In genomic region chr17:77433385-77434135, GRCh38 we compare ENCODE assay signal across 8 cellular contexts.
DNase-seq lines count a peak whose midpoint lies in the region; ATAC-seq and TF ChIP-seq lines count a peak whose summit lies in the region.

No MANE protein-coding gene starts in this region.

- H3K79me1 ChIP-seq in IMR-90 (ENCODE audit: low read depth in 1 of 2, low read length in 2 of 2), result peaks cover 48 to 96% of the 10 kb centered on the region in 2 experiments

- H3K27me3 Mint-ChIP-seq in nephron progenitor cell (ENCODE audit: low read depth, poor library complexity), result peaks cover 4% of the 10 kb centered on the region

- H3K36me3 Mint-ChIP-seq in nephron progenitor cell (ENCODE audit: low read depth), result no peaks in the 10 kb centered on the region

- peak overlapping the region; percentile 78 for H3K14ac ChIP-seq in IMR-90 (replicated peaks; ENCODE audit: low read depth, low read length)

- H3K79me2 ChIP-seq in DND-41 (ENCODE audit: insufficient read depth, low read length), result peaks cover 99% of the 10 kb centered on the region

- in situ Hi-C loops in IMR-90 (cut with MboI; ENCODE audit: low sequenced_read_pairs), result no loop called here

- H2AK5ac ChIP-seq in IMR-90 (ENCODE audit: low read depth, low read length), result peak overlapping the region; percentile 74

- no peak for TF ChIP-seq RAD21 in IMR-90 (IDR thresholded peaks at IDR 0.05; ENCODE audit: low read length)

- no peak overlapping the region for H3K27ac Mint-ChIP-seq in nephron progenitor cell

- no peak overlapping the region for H3K4me3 ChIP-seq in DND-41 (ENCODE audit: low read depth in 1 of 2, low read length in 2 of 2)
- no peak overlapping the region for H3K4me3 ChIP-seq in IMR-90 (ENCODE audit: insufficient read depth, low read depth, low read length)
- peak overlapping the region; percentile 12 for H3K4me3 ChIP-seq in coronary artery
- no peak overlapping the region for H3K4me3 ChIP-seq in WERI-Rb-1 (ENCODE audit: low read depth, low read length)

- dilution Hi-C loops in IMR-90 (cut with HindIII; ENCODE audit: low sequenced_read_pairs, unreplicated experiment), result no loop called here

- peak overlapping the region; percentile 84 for H3K4ac ChIP-seq in IMR-90 (ENCODE audit: low read depth, low read length)

- H3K9me3 Mint-ChIP-seq in nephron progenitor cell, result no peaks in the 10 kb centered on the region

- H3K4me1 ChIP-seq in DND-41 (ENCODE audit: insufficient read depth, low read length), result peaks cover 92% of the 10 kb centered on the region
- peaks cover 66% of the 10 kb centered on the region for H3K4me1 ChIP-seq in IMR-90 (ENCODE audit: control insufficient read depth, insufficient read depth, low read length)

- peak overlapping the region; percentile 57 for H2BK5ac ChIP-seq in IMR-90 (ENCODE audit: low read depth, low read length, poor library complexity, severe bottlenecking)

- no peak for TF ChIP-seq POLR2A in IMR-90 (IDR thresholded peaks at IDR 0.05; ENCODE audit: low read depth, low read length)

- WGBS in IMR-90 (ENCODE audit: extremely low coverage in 2 of 2, insufficient read length in 1 of 2), 2 experiments, result 30% methylated on average over 6 of the region's 27 CpGs; no CpG with 5 or more reads in 1 of the 2 experiments

- H3K4me2 ChIP-seq in DND-41 (ENCODE audit: insufficient read depth, low read length) (no peak overlapping the region; the same call in 1 of the 2 replicates), IMR-90 (ENCODE audit: low read depth, low read length) (peak overlapping the region; percentile 11; the same call in 1 of the 2 replicates)

- peak overlapping the region; percentile 60 for H2AK9ac ChIP-seq in IMR-90 (replicated peaks; ENCODE audit: low read depth, low read length, poor library complexity)

- no peak overlapping the region; the same call in 1 of the 2 replicates for H3K18ac ChIP-seq in IMR-90 (ENCODE audit: low read depth, low read length)

- H2AFZ ChIP-seq in DND-41 (ENCODE audit: low read depth, low read length), result no peak overlapping the region
- peak overlapping the region; percentile 9 for H2AFZ ChIP-seq in IMR-90 (replicated peaks; ENCODE audit: low read length, poor library complexity)

- no peaks in the 10 kb centered on the region for H3K27me3 ChIP-seq in DND-41 (ENCODE audit: insufficient read depth, low read length, poor library complexity)
- H3K27me3 ChIP-seq in IMR-90 (ENCODE audit: control insufficient read depth, insufficient read depth, low read length), result no peaks in the 10 kb centered on the region
- no peaks in the 10 kb centered on the region for H3K27me3 ChIP-seq in WERI-Rb-1 (ENCODE audit: insufficient read depth, low read depth, severe bottlenecking)

- H3K23ac ChIP-seq in IMR-90 (ENCODE audit: low read depth, low read length), result peak overlapping the region; percentile 52; the same call in 1 of the 2 replicates

- intact Hi-C loops in IMR-90 (cut with micrococcal nuclease), result loop anchor here (5.0 kb wide), 1 partner anchor 579 kb away; no protein-coding TSS in a partner anchor

- TF ChIP-seq CTCF in DND-41 (IDR thresholded peaks at IDR 0.05; ENCODE audit: borderline replicate concordance, extremely low read depth, low read length, poor library complexity, severe bottlenecking), result no peak
- no peak for TF ChIP-seq CTCF in IMR-90 (conservative IDR thresholded peaks at IDR 0.05; ENCODE audit: low read depth, low read length)
- TF ChIP-seq CTCF in coronary artery (IDR thresholded peaks at IDR 0.05), result no peak
- TF ChIP-seq CTCF in nephron progenitor cell (IDR thresholded peaks at IDR 0.05), result no peak
- TF ChIP-seq CTCF in WERI-Rb-1 (IDR thresholded peaks at IDR 0.05; ENCODE audit: low read depth, low read length), result no peak

- H3K9me1 ChIP-seq in IMR-90 (ENCODE audit: insufficient read depth, low read length), result peaks cover 42% of the 10 kb centered on the region

- H3K27ac ChIP-seq in DND-41 (ENCODE audit: low read length) (peak overlapping the region; percentile 99), IMR-90 (ENCODE audit: insufficient read depth, low read length) (peak overlapping the region; percentile 58), coronary artery (no peak overlapping the region), WERI-Rb-1 (no peak overlapping the region)

- no TSS peak for BruUV-seq in IMR-90 (replicated peaks; lab: Mats Ljungman, UMichigan)

- DNase-seq in DND-41 (no peak), IMR-90 (peak; percentile 82), coronary artery (ENCODE audit: low spot score) (no peak), nephron progenitor cell (peak; percentile 50), putamen (ENCODE audit: low spot score) (no peak), NCI-H1417 (lab: John Stamatoyannopoulos, UW) (no peak), WERI-Rb-1 (no peak)

- ATAC-seq in DND-41 (ENCODE audit: insufficient read depth, low read depth), result no peak
- peak; percentile 15 for ATAC-seq in IMR-90 (ENCODE audit: low read depth)
- no peak for ATAC-seq in HG02885 (IDR thresholded peaks at IDR 0.05; ENCODE audit: poor library complexity, unreplicated experiment)

- peaks cover 93% of the 10 kb centered on the region for H3K4me1 Mint-ChIP-seq in nephron progenitor cell

- H2BK20ac ChIP-seq in IMR-90 (ENCODE audit: low read depth, low read length), result no peak overlapping the region

- H2BK15ac ChIP-seq in IMR-90 (ENCODE audit: low read depth, low read length), result no peak overlapping the region; the same call in 2 of the 3 replicates

- H3K4me3 Mint-ChIP-seq in nephron progenitor cell, result peak overlapping the region; percentile 54

- H3K9ac ChIP-seq in DND-41 (ENCODE audit: low read depth, low read length) (peak overlapping the region; percentile 66; the same call in 1 of the 2 replicates), IMR-90 (ENCODE audit: low read depth, low read length) (no peak overlapping the region)

- H3K36me3 ChIP-seq in DND-41 (ENCODE audit: insufficient read depth, low read length), result peaks cover 47% of the 10 kb centered on the region
- peaks cover 19% of the 10 kb centered on the region; the same call in 1 of the 2 replicates for H3K36me3 ChIP-seq in IMR-90 (ENCODE audit: control insufficient read depth, insufficient read depth, low read length)
- H3K36me3 ChIP-seq in WERI-Rb-1, result peaks cover 28% of the 10 kb centered on the region

- peak overlapping the region; percentile 77 for H2BK120ac ChIP-seq in IMR-90 (ENCODE audit: low read depth, low read length)

- H3K9me3 ChIP-seq in DND-41 (ENCODE audit: insufficient read depth, low read length, severe bottlenecking), result no peaks in the 10 kb centered on the region
- no peaks in the 10 kb centered on the region for H3K9me3 ChIP-seq in IMR-90 (ENCODE audit: control insufficient read depth, insufficient read depth, low read length)
- peaks cover 1% of the 10 kb centered on the region for H3K9me3 ChIP-seq in WERI-Rb-1 (ENCODE audit: severe bottlenecking)

- H4K5ac ChIP-seq in IMR-90 (ENCODE audit: low read depth, low read length), result peak overlapping the region; percentile 5; the same call in 1 of the 2 replicates

- H3K56ac ChIP-seq in IMR-90 (ENCODE audit: extremely low read depth, insufficient read depth, low read length), result 0 out of 2 replicates have a peak overlapping the region, but pooled peaks have one; percentile 39

- H4K91ac ChIP-seq in IMR-90 (ENCODE audit: insufficient read depth, low read depth, low read length), result peak overlapping the region; percentile 80

- CTCF ChIA-PET in IMR-90 (lab: Yijun Ruan, JAX), result interaction anchor here (0.9 kb wide), 1 partner anchor 62 kb away, joined by 3 read pairs; no protein-coding TSS in a partner anchor

- H4K8ac ChIP-seq in IMR-90 (ENCODE audit: low read depth in 2 of 2, low read length in 2 of 2), result peak overlapping the region; percentile 15 to 48; a peak in 2 of 4 replicates

- POLR2A ChIA-PET in IMR-90 (lab: Charles Lee; ENCODE audit: unreplicated experiment), result no interaction called here

- H4K20me1 ChIP-seq in DND-41 (ENCODE audit: insufficient read depth, low read length) (no peaks in the 10 kb centered on the region), IMR-90 (ENCODE audit: insufficient read depth, low read length) (peaks cover 88% of the 10 kb centered on the region)

TF ChIP-seq in IMR-90, 13 proteins besides CTCF, POLR2A, EP300 and RAD21:
- TF ChIP-seq MXI1 (IDR thresholded peaks at IDR 0.05; ENCODE audit: borderline replicate concordance, low read depth, low read length) (peak; percentile 36; the same call in 1 of the 2 replicates), SMC3 (IDR thresholded peaks at IDR 0.05; ENCODE audit: low read depth, low read length) (peak; percentile 7; the same call in 1 of the 2 replicates), MAFK (IDR thresholded peaks at IDR 0.05; ENCODE audit: low read depth, low read length) (no peak), MAZ (IDR thresholded peaks at IDR 0.05; ENCODE audit: borderline replicate concordance, low read depth, low read length) (peak; percentile 74; the same call in 1 of the 2 replicates)
TF ChIP-seq in IMR-90: peak in this region for 3.

Comparison
In these comparisons a context has a peak if more than half of its experiments do, and no peak if none do; other contexts are left out.
1. DNase-seq: peak in IMR-90 (single experiment) and nephron progenitor cell (single experiment); none in DND-41 (single experiment), coronary artery (single experiment), putamen (single experiment), NCI-H1417 (0 of 3) and WERI-Rb-1 (single experiment).
2. H3K27ac ChIP-seq: peak in DND-41 (single experiment) and IMR-90 (single experiment); none in coronary artery (0 of 2) and WERI-Rb-1 (single experiment).